In the genomic region with DNA sequence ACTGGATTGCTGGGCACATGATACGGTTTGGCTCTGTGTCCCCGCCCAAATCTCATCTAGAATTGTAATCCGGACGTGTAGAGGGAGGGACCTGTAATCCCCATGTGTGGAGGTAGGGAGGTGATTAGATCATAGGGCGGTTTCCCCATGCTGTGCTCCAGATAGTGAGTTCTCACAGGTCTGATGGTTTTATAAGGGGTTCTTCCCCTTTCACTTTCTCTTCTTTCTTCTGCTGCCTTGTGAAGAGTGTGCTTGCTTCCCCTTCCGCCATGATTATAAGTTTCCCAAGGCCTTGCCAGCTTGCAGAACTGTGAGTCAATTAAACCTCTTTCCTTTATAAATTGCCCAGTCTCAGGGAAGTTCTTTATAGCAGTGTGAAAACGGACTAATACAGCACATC, we compare ENCODE assay signal across 11 cellular contexts. TPM values are rescaled to one million over a fixed set of nuclear protein-coding genes. Genes with fewer than 3 reads are reported as not detected.
DNase-seq lines count a peak whose midpoint lies in the region; ATAC-seq, FAIRE-seq and TF ChIP-seq lines count a peak whose summit lies in the region.
"Had no signal": no experiment of that assay in that cellular context is flagged by ENCODE, and none has a peak within 500 bp of the region (broad histone marks: within the 10 kb centered on the region; RNA-seq: fewer than 3 reads in every experiment).

No MANE protein-coding gene starts in this region.

- 85% methylated on average over 7 of the region's 7 CpGs for WGBS in smooth muscle cell (ENCODE audit: low lambda C conversion rate)

- H3K9ac ChIP-seq in colonic mucosa (ENCODE audit: low read depth in 2 of 2, low read length in 2 of 2) (no peak overlapping the region), smooth muscle cell (ENCODE audit: low read depth) (no peak overlapping the region)

- H3K27ac ChIP-seq in colonic mucosa (no peak overlapping the region), smooth muscle cell (ENCODE audit: low read depth) (no peak overlapping the region)

- H3K27me3 ChIP-seq in colonic mucosa, result no peaks in the 10 kb centered on the region
- H3K27me3 ChIP-seq in smooth muscle cell (ENCODE audit: low read depth), result peaks cover 17% of the 10 kb centered on the region

- no peaks in the 10 kb centered on the region for H3K36me3 ChIP-seq in colonic mucosa
- no peaks in the 10 kb centered on the region for H3K36me3 ChIP-seq in smooth muscle cell (ENCODE audit: low read depth)

- H3K4me1 ChIP-seq in colonic mucosa (no peaks in the 10 kb centered on the region), smooth muscle cell (ENCODE audit: low read depth) (no peaks in the 10 kb centered on the region)

- DNase-seq in GM12892 (ENCODE audit: insufficient read length) (peak; percentile 22), colonic mucosa (peak; percentile 22), smooth muscle cell (lab: John Stamatoyannopoulos, UW; ENCODE audit: unreplicated experiment) (no peak), NCI-H187 (lab: John Stamatoyannopoulos, UW) (no peak), DMS114 treated with DMSO at 0.1 percent for 48 hours (lab: John Stamatoyannopoulos, UW; ENCODE audit: unreplicated experiment) (no peak), cerebellum (ENCODE audit: low spot score) (no peak)
- DNase-seq: activated naive CD8-positive, alpha-beta T cell treated with anti-CD3 and anti-CD28 coated beads, Interleukin-2, amount 10 ng/mL, durations not matched to agents 7 days and 5 days; hypothalamus; stimulated activated CD4-positive, alpha-beta T cell treated with anti-CD3 and anti-CD28 coated beads, Interleukin-15, amount 100 ng/mL, for 24 hours had no signal

- H3K4me3 ChIP-seq in colonic mucosa (no peak overlapping the region), smooth muscle cell (no peak overlapping the region)

- H2AFZ ChIP-seq in smooth muscle cell (ENCODE audit: low read depth), result no peak overlapping the region

- TF ChIP-seq POLR2A in GM12892 (IDR thresholded peaks at IDR 0.05; ENCODE audit: low read depth, low read length), result 0 out of 2 replicates have a peak, but pooled peaks have one; percentile 36

- H3K79me2 ChIP-seq in smooth muscle cell (ENCODE audit: low read depth), result no peaks in the 10 kb centered on the region

- no peak for TF ChIP-seq CTCF in colonic mucosa (IDR thresholded peaks at IDR 0.05)
- no peak for TF ChIP-seq CTCF in smooth muscle cell (IDR thresholded peaks at IDR 0.05; ENCODE audit: borderline replicate concordance, insufficient read depth, poor library complexity, severe bottlenecking)

- no peaks in the 10 kb centered on the region for H3K9me3 ChIP-seq in colonic mucosa
- H3K9me3 ChIP-seq in smooth muscle cell (replicated peaks; ENCODE audit: low read depth), result no peaks in the 10 kb centered on the region

- FAIRE-seq in GM12892 (lab: Jason Lieb, UNC), result peak; percentile 92

- no peaks in the 10 kb centered on the region for H3F3A ChIP-seq in smooth muscle cell (ENCODE audit: low read depth)

- H4K20me1 ChIP-seq in smooth muscle cell (ENCODE audit: low read depth), result no peaks in the 10 kb centered on the region

- ATAC-seq in GM21360 (IDR thresholded peaks at IDR 0.05; ENCODE audit: unreplicated experiment) (peak; percentile 79), HG03439 (IDR thresholded peaks at IDR 0.05; ENCODE audit: unreplicated experiment) (peak; percentile 79)

- intact Hi-C loops in colonic mucosa (cut with DNase I), result no loop called here

- H3K4me2 ChIP-seq in smooth muscle cell, result no peak overlapping the region

RNA-seq across cellular contexts. Expression of a gene that starts 32.6 kb away (rescaled TPM):
- 46.9 TPM for polyA plus RNA-seq in GM12892 (2012; ENCODE audit: missing spikeins)
- total RNA-seq in colonic mucosa, result 10 to 100 TPM; 53.7 to 65.1 TPM
- 50.8 and 57.0 TPM in 2 replicates for total RNA-seq in smooth muscle cell
- 54.3 and 60.5 TPM in 2 replicates for polyA plus RNA-seq in smooth muscle cell
- total RNA-seq in cerebellum, result 29.9 TPM

RNA-seq across cellular contexts. Expression of a gene that starts 58.6 kb away (rescaled TPM):
- polyA plus RNA-seq in GM12892 (2012; ENCODE audit: missing spikeins), result 290 TPM
- total RNA-seq in colonic mucosa (10 to 100 TPM; 39.7 to 76.0 TPM), smooth muscle cell (106 and 117 TPM in 2 replicates), cerebellum (52.4 TPM)
- polyA plus RNA-seq in smooth muscle cell, result 123 and 140 TPM in 2 replicates

Comparison
In these comparisons a context has a peak if more than half of its experiments do, and no peak if none do; other contexts are left out.
1. DNase-seq: peak in GM12892 (single experiment) and colonic mucosa (single experiment); none in smooth muscle cell (single experiment), NCI-H187 (0 of 2), DMS114 treated with DMSO at 0.1 percent for 48 hours (single experiment) and cerebellum (single experiment).